Comparison of ENCODE assay signal across 1 cellular context in genomic region chr1:234372011-234372757, GRCh38.
TF ChIP-seq lines count a peak whose summit lies in the region.

No MANE protein-coding gene starts in this region.

TF ChIP-seq in K562, 482 proteins besides CTCF, POLR2A, EP300 and RAD21 (continued from another document):
- TF ChIP-seq, protein P1, sequence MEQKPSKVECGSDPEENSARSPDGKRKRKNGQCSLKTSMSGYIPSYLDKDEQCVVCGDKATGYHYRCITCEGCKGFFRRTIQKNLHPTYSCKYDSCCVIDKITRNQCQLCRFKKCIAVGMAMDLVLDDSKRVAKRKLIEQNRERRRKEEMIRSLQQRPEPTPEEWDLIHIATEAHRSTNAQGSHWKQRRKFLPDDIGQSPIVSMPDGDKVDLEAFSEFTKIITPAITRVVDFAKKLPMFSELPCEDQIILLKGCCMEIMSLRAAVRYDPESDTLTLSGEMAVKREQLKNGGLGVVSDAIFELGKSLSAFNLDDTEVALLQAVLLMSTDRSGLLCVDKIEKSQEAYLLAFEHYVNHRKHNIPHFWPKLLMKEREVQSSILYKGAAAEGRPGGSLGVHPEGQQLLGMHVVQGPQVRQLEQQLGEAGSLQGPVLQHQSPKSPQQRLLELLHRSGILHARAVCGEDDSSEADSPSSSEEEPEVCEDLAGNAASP (IDR thresholded peaks at IDR 0.05), result no peak
- TF ChIP-seq, protein P2, sequence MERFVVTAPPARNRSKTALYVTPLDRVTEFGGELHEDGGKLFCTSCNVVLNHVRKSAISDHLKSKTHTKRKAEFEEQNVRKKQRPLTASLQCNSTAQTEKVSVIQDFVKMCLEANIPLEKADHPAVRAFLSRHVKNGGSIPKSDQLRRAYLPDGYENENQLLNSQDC (CRISPR knock-in tag; IDR thresholded peaks at IDR 0.05), result no peak
- TF ChIP-seq COPS2 (conservative IDR thresholded peaks at IDR 0.05), result no peak
- TF ChIP-seq TCF7L2 (IDR thresholded peaks at IDR 0.05; ENCODE audit: low read depth, low read length), result no peak
- TF ChIP-seq CBX3 (IDR thresholded peaks at IDR 0.05; ENCODE audit: borderline replicate concordance in 1 of 2, low read length in 2 of 2), result 0 out of 3 replicates have a peak, but pooled peaks of 1 of the 2 experiments have one; percentile 7
- TF ChIP-seq SREBF1 (IDR thresholded peaks at IDR 0.05; ENCODE audit: borderline replicate concordance, low read depth, low read length), result no peak
- TF ChIP-seq, protein P3, sequence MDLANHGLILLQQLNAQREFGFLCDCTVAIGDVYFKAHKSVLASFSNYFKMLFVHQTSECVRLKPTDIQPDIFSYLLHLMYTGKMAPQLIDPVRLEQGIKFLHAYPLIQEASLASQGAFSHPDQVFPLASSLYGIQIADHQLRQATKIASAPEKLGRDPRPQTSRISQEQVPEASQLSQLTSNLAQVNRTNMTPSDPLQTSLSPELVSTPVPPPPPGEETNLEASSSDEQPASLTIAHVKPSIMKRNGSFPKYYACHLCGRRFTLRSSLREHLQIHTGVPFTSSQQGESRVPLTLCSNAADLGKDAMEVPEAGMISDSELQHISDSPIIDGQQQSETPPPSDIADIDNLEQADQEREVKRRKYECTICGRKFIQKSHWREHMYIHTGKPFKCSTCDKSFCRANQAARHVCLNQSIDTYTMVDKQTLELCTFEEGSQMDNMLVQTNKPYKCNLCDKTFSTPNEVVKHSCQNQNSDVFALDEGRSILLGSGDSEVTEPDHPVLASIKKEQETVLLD (IDR thresholded peaks at IDR 0.05), result no peak
- TF ChIP-seq, protein P4, sequence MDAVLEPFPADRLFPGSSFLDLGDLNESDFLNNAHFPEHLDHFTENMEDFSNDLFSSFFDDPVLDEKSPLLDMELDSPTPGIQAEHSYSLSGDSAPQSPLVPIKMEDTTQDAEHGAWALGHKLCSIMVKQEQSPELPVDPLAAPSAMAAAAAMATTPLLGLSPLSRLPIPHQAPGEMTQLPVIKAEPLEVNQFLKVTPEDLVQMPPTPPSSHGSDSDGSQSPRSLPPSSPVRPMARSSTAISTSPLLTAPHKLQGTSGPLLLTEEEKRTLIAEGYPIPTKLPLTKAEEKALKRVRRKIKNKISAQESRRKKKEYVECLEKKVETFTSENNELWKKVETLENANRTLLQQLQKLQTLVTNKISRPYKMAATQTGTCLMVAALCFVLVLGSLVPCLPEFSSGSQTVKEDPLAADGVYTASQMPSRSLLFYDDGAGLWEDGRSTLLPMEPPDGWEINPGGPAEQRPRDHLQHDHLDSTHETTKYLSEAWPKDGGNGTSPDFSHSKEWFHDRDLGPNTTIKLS (IDR thresholded peaks at IDR 0.05; ENCODE audit: borderline replicate concordance, low read depth), result no peak
- TF ChIP-seq CEBPG (CRISPR knock-in tag; IDR thresholded peaks at IDR 0.05), result no peak
- peak; percentile 90 to 93 for TF ChIP-seq CEBPG (tag; conservative IDR thresholded peaks at IDR 0.05 in 1 of 2, IDR thresholded peaks at IDR 0.05 in 1 of 2)
- TF ChIP-seq DPF2 (IDR thresholded peaks at IDR 0.05), result no peak
- TF ChIP-seq GABPB1 (CRISPR knock-in tag; IDR thresholded peaks at IDR 0.05), result no peak
- peak; percentile 81 for TF ChIP-seq CEBPB (tag; IDR thresholded peaks at IDR 0.05)
- TF ChIP-seq GTF2F1 (IDR thresholded peaks at IDR 0.05; ENCODE audit: low read depth, low read length), result no peak
- 0 out of 2 replicates have a peak, but pooled peaks have one; percentile 25 for TF ChIP-seq ZNF696 (CRISPR knock-in tag; conservative IDR thresholded peaks at IDR 0.05)
- 0 out of 2 replicates have a peak, but pooled peaks have one; percentile 29 for TF ChIP-seq FOXJ2 (tag; IDR thresholded peaks at IDR 0.05)
- TF ChIP-seq, protein P5, sequence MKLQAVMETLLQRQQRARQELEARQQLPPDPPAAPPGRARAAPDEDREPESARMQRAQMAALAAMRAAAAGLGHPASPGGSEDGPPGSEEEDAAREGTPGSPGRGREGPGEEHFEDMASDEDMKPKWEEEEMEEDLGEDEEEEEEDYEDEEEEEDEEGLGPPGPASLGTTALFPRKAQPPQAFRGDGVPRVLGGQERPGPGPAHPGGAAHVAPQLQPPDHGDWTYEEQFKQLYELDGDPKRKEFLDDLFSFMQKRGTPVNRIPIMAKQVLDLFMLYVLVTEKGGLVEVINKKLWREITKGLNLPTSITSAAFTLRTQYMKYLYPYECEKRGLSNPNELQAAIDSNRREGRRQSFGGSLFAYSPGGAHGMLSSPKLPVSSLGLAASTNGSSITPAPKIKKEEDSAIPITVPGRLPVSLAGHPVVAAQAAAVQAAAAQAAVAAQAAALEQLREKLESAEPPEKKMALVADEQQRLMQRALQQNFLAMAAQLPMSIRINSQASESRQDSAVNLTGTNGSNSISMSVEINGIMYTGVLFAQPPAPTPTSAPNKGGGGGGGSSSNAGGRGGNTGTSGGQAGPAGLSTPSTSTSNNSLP (IDR thresholded peaks at IDR 0.05; ENCODE audit: borderline replicate concordance, low read depth, low read length), result no peak
- TF ChIP-seq ATF3 (IDR thresholded peaks at IDR 0.05), result peak; percentile 89
- TF ChIP-seq ATF3 (CRISPR knock-in tag; conservative IDR thresholded peaks at IDR 0.05), result no peak
- TF ChIP-seq ZNF316 (IDR thresholded peaks at IDR 0.05), result 0 out of 2 replicates have a peak, but pooled peaks have one; percentile 1
- no peak for TF ChIP-seq SIX5 (IDR thresholded peaks at IDR 0.05; ENCODE audit: borderline replicate concordance in 1 of 2, insufficient read depth in 1 of 2, low read depth in 1 of 2, low read length in 2 of 2)
- no peak for TF ChIP-seq NCOA2 (IDR thresholded peaks at IDR 0.05; ENCODE audit: partially characterized antibody in 2 of 2)
- TF ChIP-seq NFE2 (IDR thresholded peaks at IDR 0.05; ENCODE audit: low read depth), result 0 out of 2 replicates have a peak, but pooled peaks have one; percentile 20
- no peak for TF ChIP-seq ATF1 (CRISPR knock-in tag; IDR thresholded peaks at IDR 0.05)
- peak; percentile 44 for TF ChIP-seq ATF1 (tag; IDR thresholded peaks at IDR 0.05)
- TF ChIP-seq ZBTB9 (CRISPR knock-in tag; IDR thresholded peaks at IDR 0.05), result 0 out of 2 replicates have a peak, but pooled peaks have one; percentile 54
